Comparison of ENCODE assay signal across 16 cellular contexts in the genomic region with DNA sequence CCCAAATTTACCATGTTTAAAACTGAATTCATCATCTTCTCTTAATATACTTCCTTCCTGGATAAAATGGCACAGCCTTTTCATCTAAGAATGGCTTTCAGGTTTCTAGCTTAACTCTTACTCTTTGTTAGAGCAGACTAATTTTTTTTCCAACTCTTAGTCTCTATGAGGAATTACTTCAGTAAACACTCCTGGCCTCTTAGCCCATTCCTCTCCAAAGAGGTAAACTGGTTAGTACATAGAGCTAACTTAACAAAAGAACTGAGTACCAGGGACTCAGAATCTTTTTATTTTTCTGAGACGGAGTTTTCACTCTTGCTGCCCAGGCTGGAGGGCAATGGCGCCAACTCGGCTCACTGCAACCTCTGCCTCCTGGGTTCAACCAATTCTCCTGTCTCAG. TPM values are rescaled to one million over a fixed set of nuclear protein-coding genes. Genes with fewer than 3 reads are reported as not detected.
DNase-seq lines count a peak whose midpoint lies in the region; ATAC-seq and TF ChIP-seq lines count a peak whose summit lies in the region.
"Had no signal": no experiment of that assay in that cellular context is flagged by ENCODE, and none has a peak within 500 bp of the region (broad histone marks: within the 10 kb centered on the region; RNA-seq: fewer than 3 reads in every experiment).

No MANE protein-coding gene starts in this region.

- peaks cover 18% of the 10 kb centered on the region for H3K4me1 ChIP-seq in mammary epithelial cell (ENCODE audit: insufficient read depth, low read length)
- H3K4me1 ChIP-seq in upper lobe of right lung, result peaks cover 26% of the 10 kb centered on the region
- H3K4me1 ChIP-seq in endodermal cell (ENCODE audit: control insufficient read depth, insufficient read depth, low read length), result no peaks in the 10 kb centered on the region
- H3K4me1 ChIP-seq: BE2C had no signal

- H3K4me3 Mint-ChIP-seq in MCF 10A (ENCODE audit: unreplicated experiment) (no peak overlapping the region), naive B cell (no peak overlapping the region), endodermal cell (no peak overlapping the region)
- H3K4me3 Mint-ChIP-seq in central memory CD8-positive, alpha-beta T cell, result no peak overlapping the region

- H3K4me3 ChIP-seq in mammary epithelial cell (replicated peaks in 1 of 3; ENCODE audit: insufficient read depth in 1 of 3, low read depth in 2 of 3, low read length in 3 of 3), result no peak overlapping the region
- H3K4me3 ChIP-seq in upper lobe of right lung, result no peak overlapping the region
- H3K4me3 ChIP-seq in endodermal cell (ENCODE audit: low read length), result no peak overlapping the region
- H3K4me3 ChIP-seq: A549, MG63 had no signal

- dilution Hi-C loops in mammary epithelial cell (cut with HindIII; ENCODE audit: low sequenced_read_pairs), result loop anchor here (5.0 kb wide), 2 partner anchors 52 to 102 kb away; no protein-coding TSS in a partner anchor

- no peak overlapping the region for H2AFZ ChIP-seq in mammary epithelial cell (ENCODE audit: low read depth, low read length)

- H3K27me3 Mint-ChIP-seq in MCF 10A (ENCODE audit: insufficient read depth, unreplicated experiment) (no peaks in the 10 kb centered on the region), naive B cell (no peaks in the 10 kb centered on the region), endodermal cell (ENCODE audit: insufficient read depth) (no peaks in the 10 kb centered on the region)
- no peaks in the 10 kb centered on the region for H3K27me3 Mint-ChIP-seq in central memory CD8-positive, alpha-beta T cell
- H3K27me3 Mint-ChIP-seq: CD4-positive, alpha-beta T cell had no signal

- BruUV-seq in MCF 10A (replicated peaks; lab: Mats Ljungman, UMichigan) (no TSS peak), mammary epithelial cell (replicated peaks; lab: Mats Ljungman, UMichigan) (no TSS peak)

- H3K36me3 ChIP-seq in mammary epithelial cell (ENCODE audit: insufficient read depth, low read length) (no peaks in the 10 kb centered on the region), upper lobe of right lung (no peaks in the 10 kb centered on the region), endodermal cell (ENCODE audit: control insufficient read depth, insufficient read depth, low read length) (peaks cover 21% of the 10 kb centered on the region)
- H3K36me3 ChIP-seq: BE2C had no signal

- peaks cover 99% of the 10 kb centered on the region for H3K79me2 ChIP-seq in mammary epithelial cell (ENCODE audit: insufficient read depth, low read length)

- in situ Hi-C loops in mammary epithelial cell (cut with MboI; ENCODE audit: low sequenced_read_pairs in 2 of 2), result no loop called here

- CTCF ChIA-PET in MCF 10A (lab: Yijun Ruan, JAX), result interaction anchor here (1.2 kb wide), 1 partner anchor 166 kb away, joined by 3 read pairs; no protein-coding TSS in a partner anchor
- CTCF ChIA-PET in mammary epithelial cell (lab: Charles Lee; ENCODE audit: low non-redundant PET), result no interaction called here

- H3K27ac ChIP-seq in mammary epithelial cell (ENCODE audit: insufficient read depth, low read depth, low read length) (no peak overlapping the region), upper lobe of right lung (no peak overlapping the region), endodermal cell (ENCODE audit: low read depth, low read length) (no peak overlapping the region)
- H3K27ac ChIP-seq: A549 had no signal

- no peak for ATAC-seq in central memory CD8-positive, alpha-beta T cell (replicated peaks; ENCODE audit: extremely low read depth, poor library complexity, severe bottlenecking)
- no peak for ATAC-seq in naive B cell (ENCODE audit: low read depth in 2 of 2)
- ATAC-seq in upper lobe of right lung, result peak; percentile 76
- ATAC-seq in HG02759 (IDR thresholded peaks at IDR 0.05; ENCODE audit: unreplicated experiment), result no peak
- no peak for ATAC-seq in GM19351 (IDR thresholded peaks at IDR 0.05; ENCODE audit: unreplicated experiment)

- H3K27ac Mint-ChIP-seq in MCF 10A (ENCODE audit: low read depth, unreplicated experiment), result peak overlapping the region; percentile 51
- peak overlapping the region; percentile 61 for H3K27ac Mint-ChIP-seq in central memory CD8-positive, alpha-beta T cell (ENCODE audit: low read depth)
- peak overlapping the region in 4 of 6 donors; percentile 12 to 91 (median 53) for H3K27ac Mint-ChIP-seq in naive B cell
- no peak overlapping the region for H3K27ac Mint-ChIP-seq in endodermal cell

- intact Hi-C loops in MCF 10A (cut with micrococcal nuclease), result no loop called here
- intact Hi-C loops in mammary epithelial cell (cut with micrococcal nuclease), result no loop called here
- intact Hi-C loops in upper lobe of right lung (cut with DNase I), result no loop called here

- peaks cover 52% of the 10 kb centered on the region for H3K4me1 Mint-ChIP-seq in MCF 10A (ENCODE audit: insufficient read depth, unreplicated experiment)
- H3K4me1 Mint-ChIP-seq in central memory CD8-positive, alpha-beta T cell, result peaks cover 72% of the 10 kb centered on the region
- peaks cover 64 to 67% (median 65%) of the 10 kb centered on the region in 3 donors for H3K4me1 Mint-ChIP-seq in naive B cell
- peaks cover 8% of the 10 kb centered on the region for H3K4me1 Mint-ChIP-seq in endodermal cell

- H3K9ac ChIP-seq in mammary epithelial cell (ENCODE audit: insufficient read depth, low read length) (no peak overlapping the region), endodermal cell (ENCODE audit: extremely low read depth, low read length, poor library complexity, severe bottlenecking) (no peak overlapping the region)

- no peak overlapping the region for H3K4me2 ChIP-seq in mammary epithelial cell (ENCODE audit: insufficient read depth, low read depth, low read length)
- H3K4me2 ChIP-seq: A549 had no signal

- H3K36me3 Mint-ChIP-seq in MCF 10A (ENCODE audit: insufficient read depth, unreplicated experiment) (peaks cover 14% of the 10 kb centered on the region), naive B cell (peaks cover 6 to 7% of the 10 kb centered on the region in 2 donors), endodermal cell (ENCODE audit: low read depth) (peaks cover 21% of the 10 kb centered on the region)
- peaks cover 13% of the 10 kb centered on the region for H3K36me3 Mint-ChIP-seq in central memory CD8-positive, alpha-beta T cell (ENCODE audit: insufficient read depth)

- 97% methylated on average over 3 of the region's 3 CpGs for WGBS in mammary epithelial cell (ENCODE audit: low coverage, missing lambda C conversion rate)
- WGBS in endodermal cell (ENCODE audit: insufficient coverage in 1 of 2, insufficient read length in 1 of 2), 2 experiments, result 97 to 100% methylated on average over 3 of the region's 3 CpGs

- H3K27me3 ChIP-seq in mammary epithelial cell (ENCODE audit: insufficient read depth, low read length) (no peaks in the 10 kb centered on the region), upper lobe of right lung (no peaks in the 10 kb centered on the region), endodermal cell (ENCODE audit: control insufficient read depth, insufficient read depth, low read length, poor library complexity, severe bottlenecking) (no peaks in the 10 kb centered on the region)
- H3K27me3 ChIP-seq: BE2C, MG63 had no signal

- POLR2A ChIA-PET in MCF 10A (lab: Yijun Ruan, JAX), result interaction anchor here (1.1 to 2.0 kb wide), 2 partner anchors 20 to 51 kb away, joined by 3 to 14 read pairs; no protein-coding TSS in a partner anchor

- H4K20me1 ChIP-seq in mammary epithelial cell (ENCODE audit: insufficient read depth, low read length), result peaks cover 2% of the 10 kb centered on the region

- H3K9me3 Mint-ChIP-seq in MCF 10A (ENCODE audit: unreplicated experiment) (no peaks in the 10 kb centered on the region), naive B cell (no peaks in the 10 kb centered on the region), endodermal cell (no peaks in the 10 kb centered on the region)
- no peaks in the 10 kb centered on the region for H3K9me3 Mint-ChIP-seq in central memory CD8-positive, alpha-beta T cell
- H3K9me3 Mint-ChIP-seq: CD4-positive, alpha-beta T cell had no signal

- TF ChIP-seq CTCF in MCF 10A (IDR thresholded peaks at IDR 0.05; ENCODE audit: unreplicated experiment) (no peak), mammary epithelial cell (conservative IDR thresholded peaks at IDR 0.05 in 1 of 2, IDR thresholded peaks at IDR 0.05 in 1 of 2; ENCODE audit: extremely low read depth in 1 of 2, insufficient read depth in 1 of 2, low read depth in 1 of 2, low read length in 2 of 2) (no peak), upper lobe of right lung (IDR thresholded peaks at IDR 0.05) (no peak), endodermal cell (conservative IDR thresholded peaks at IDR 0.05) (no peak)

- no peak for DNase-seq in MCF 10A (ENCODE audit: unreplicated experiment)
- DNase-seq in mammary epithelial cell, result no peak
- no peak for DNase-seq in central memory CD8-positive, alpha-beta T cell (ENCODE audit: low spot score in 2 of 2)
- no peak for DNase-seq in naive B cell
- no peak for DNase-seq in upper lobe of right lung
- DNase-seq in endodermal cell, result no peak
- DNase-seq: Kasumi-1, MG63, NCI-H2081 treated with DMSO at 0.1 percent for 48 hours, NCI-H526 treated with DMSO at 0.1 percent for 48 hours, Right ventricle myocardium superior had no signal

- H3K9me3 ChIP-seq in mammary epithelial cell (replicated peaks; ENCODE audit: insufficient read depth, low read length), result no peaks in the 10 kb centered on the region
- no peaks in the 10 kb centered on the region for H3K9me3 ChIP-seq in upper lobe of right lung
- H3K9me3 ChIP-seq in endodermal cell (ENCODE audit: control insufficient read depth, low read length), result no peaks in the 10 kb centered on the region
- H3K9me3 ChIP-seq: A549, BE2C, MG63 had no signal

RNA-seq across cellular contexts. Expression of gene FOXJ3, which starts 21.1 kb away (rescaled TPM):
- total RNA-seq in MCF 10A (2022) (42.2 and 43.7 TPM in 2 replicates), mammary epithelial cell (10 to 100 TPM; 40.8 to 43.1 TPM), upper lobe of right lung (47.0 TPM), endodermal cell (10 to 100 TPM; 67.3 to 79.4 TPM)
- polyA plus RNA-seq in mammary epithelial cell (28.4 TPM), naive B cell (ENCODE audit: low read depth in 6 of 6) (10 to 100 TPM; 19.8 to 46.0 (median 36.4) TPM)
- 46.6 TPM for polyA minus RNA-seq in mammary epithelial cell
- 47.6 TPM for polyA plus RNA-seq in endodermal cell (2013, experiment 1 of 2)
- 45.6 TPM for polyA plus RNA-seq in endodermal cell (2013, experiment 2 of 2)
